In the genomic region with DNA sequence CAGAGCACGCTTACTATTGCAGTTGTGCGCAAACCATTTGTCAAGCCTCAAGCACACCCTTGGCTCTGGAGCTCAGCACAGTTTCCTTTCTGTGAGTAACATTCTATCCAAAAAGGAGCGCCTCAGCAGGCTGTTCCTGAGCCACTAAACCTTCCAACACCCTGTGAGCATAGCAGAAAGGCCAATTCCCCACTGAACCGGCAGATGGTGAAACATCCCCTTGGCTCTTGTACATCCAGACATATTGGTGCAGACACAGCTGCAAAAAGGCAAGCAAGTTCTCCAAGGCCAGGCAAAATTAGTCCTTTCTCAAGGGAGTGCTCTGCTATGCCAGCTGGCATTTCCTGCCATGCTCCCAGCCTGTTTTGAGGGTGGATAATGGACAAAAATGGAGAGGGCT, we compare ENCODE assay signal across 11 cellular contexts. TPM values are rescaled to one million over a fixed set of nuclear protein-coding genes. Genes with fewer than 3 reads are reported as not detected.
A peak's percentile ranks its signal among the peaks of the same experiment; 100 is the strongest.
DNase-seq lines count a peak whose midpoint lies in the region; ATAC-seq and TF ChIP-seq lines count a peak whose summit lies in the region.
"Had no signal": no experiment of that assay in that cellular context is flagged by ENCODE, and none has a peak within 500 bp of the region (broad histone marks: within the 10 kb centered on the region; RNA-seq: fewer than 3 reads in every experiment).

No MANE protein-coding gene starts in this region.

- H3K27me3 ChIP-seq in BLaER1 treated with 17β-estradiol and CSF1 and Interleukin-3, amounts not matched to agents 10 nM and 100 nM: no peaks in the 10 kb centered on the region

- H3K27ac ChIP-seq in BLaER1 treated with 17β-estradiol and CSF1 and Interleukin-3, amounts not matched to agents 10 nM and 100 nM: no peak overlapping the region

- peaks cover 7 to 21% (median 16%) of the 10 kb centered on the region in 10 experiments for H3K4me1 ChIP-seq in BLaER1 treated with 17β-estradiol and CSF1 and Interleukin-3, amounts not matched to agents 10 nM and 100 nM

- H3K4me3 ChIP-seq in BLaER1 treated with 17β-estradiol and CSF1 and Interleukin-3, amounts not matched to agents 10 nM and 100 nM: no peak overlapping the region
- H3K4me3 ChIP-seq in fibroblast of the aortic adventitia (ENCODE audit: low read depth, low read length): no peak overlapping the region
- H3K4me3 ChIP-seq: K562 had no signal

- no peaks in the 10 kb centered on the region for H3K9me3 ChIP-seq in BLaER1 treated with 17β-estradiol and CSF1 and Interleukin-3, amounts not matched to agents 10 nM and 100 nM (replicated peaks in 1 of 11)

- H4K20me1 ChIP-seq in BLaER1 treated with 17β-estradiol and CSF1 and Interleukin-3, amounts not matched to agents 10 nM and 100 nM: no peaks in the 10 kb centered on the region

- TF ChIP-seq CTCF in fibroblast of the aortic adventitia (IDR thresholded peaks at IDR 0.05; ENCODE audit: insufficient read depth, low read length): peak; percentile 46

- no peaks in the 10 kb centered on the region for H3K36me3 ChIP-seq in BLaER1 treated with 17β-estradiol and CSF1 and Interleukin-3, amounts not matched to agents 10 nM and 100 nM

- H3K4me2 ChIP-seq in BLaER1 treated with 17β-estradiol and CSF1 and Interleukin-3, amounts not matched to agents 10 nM and 100 nM: peak overlapping the region in 8 of 11 experiments; percentile 6 to 65 (median 40); a peak in 14 of 22 replicates

- DNase-seq in NCI-H69 (lab: John Stamatoyannopoulos, UW) (peak; percentile 61), fibroblast of the aortic adventitia (ENCODE audit: low read depth) (peak; percentile 52), occipital lobe (lab: John Stamatoyannopoulos, UW) (peak; percentile 45), MV-4-11 (lab: John Stamatoyannopoulos, UW) (no peak), epidermal melanocyte (ENCODE audit: insufficient read length, low spot score) (no peak)
- no peak for DNase-seq in stimulated activated CD4-positive, alpha-beta T cell treated with anti-CD3 and anti-CD28 coated beads, Interleukin-4, amount 100 ng/mL, for 4 hours
- DNase-seq: DMS53, SW 1271 had no signal

- ATAC-seq in GM21737 (IDR thresholded peaks at IDR 0.05; ENCODE audit: unreplicated experiment): no peak
- ATAC-seq: K562 had no signal

- H3K9ac ChIP-seq in BLaER1 treated with 17β-estradiol and CSF1 and Interleukin-3, amounts not matched to agents 10 nM and 100 nM: no peak overlapping the region; a peak in 1 of 22 replicates

RNA-seq across cellular contexts. Expression of a gene that starts 44.1 kb away (rescaled TPM):
- total RNA-seq in fibroblast of the aortic adventitia (ENCODE audit: low replicate concordance) (20.4 and 27.3 TPM in 2 replicates), occipital lobe (54.7 TPM)

Comparison
In these comparisons a context has a peak if more than half of its experiments do, and no peak if none do; other contexts are left out.
1. DNase-seq: peak in NCI-H69 (single experiment), fibroblast of the aortic adventitia (single experiment) and occipital lobe (single experiment); none in MV-4-11 (single experiment), epidermal melanocyte (single experiment) and stimulated activated CD4-positive, alpha-beta T cell treated with anti-CD3 and anti-CD28 coated beads, Interleukin-4, amount 100 ng/mL, for 4 hours (0 of 2).